In the genomic region with DNA sequence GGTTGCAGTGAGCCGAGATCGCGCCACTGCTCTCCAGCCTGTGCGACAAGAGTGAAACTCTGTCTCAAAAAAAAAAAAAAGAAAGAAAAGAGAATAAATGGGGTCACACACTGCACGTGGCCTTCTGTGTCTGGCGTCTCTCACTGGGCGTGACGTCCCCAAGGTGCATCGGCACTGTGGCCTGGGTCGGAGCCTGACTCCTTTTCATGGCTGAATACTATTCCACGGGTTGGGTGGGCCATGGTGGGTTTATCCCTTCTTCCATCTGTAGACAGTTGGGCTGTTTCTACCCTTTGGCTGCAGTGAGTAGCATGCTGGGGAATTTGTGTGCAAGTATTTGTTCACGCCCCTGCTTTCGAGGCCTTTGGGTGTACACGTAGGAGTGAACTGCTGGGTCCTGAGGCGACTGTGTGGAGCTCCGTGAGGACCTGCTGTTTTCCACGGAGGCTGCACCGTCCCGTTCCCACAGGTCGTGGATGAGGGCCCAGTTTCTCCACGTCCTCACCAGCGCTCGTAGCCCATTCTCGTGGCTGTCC, we compare ENCODE assay signal across 17 cellular contexts. TPM values are rescaled to one million over a fixed set of nuclear protein-coding genes. Genes with fewer than 3 reads are reported as not detected.
DNase-seq lines count a peak whose midpoint lies in the region; ATAC-seq and TF ChIP-seq lines count a peak whose summit lies in the region.
"Had no signal": no experiment of that assay in that cellular context is flagged by ENCODE, and none has a peak within 500 bp of the region (broad histone marks: within the 10 kb centered on the region; RNA-seq: fewer than 3 reads in every experiment).

No MANE protein-coding gene starts in this region.

- H3K27ac Mint-ChIP-seq in stimulated activated memory B cell treated with anti-CD40 and anti-IgM and Interleukin-4, amounts not matched to agents 10 μg/mL and 1 μg/mL and 100 μg/mL, for 72 hours = peak overlapping the region; percentile 24
- H3K27ac Mint-ChIP-seq: CD4-positive, alpha-beta memory T cell; H9 had no signal

- H3K23ac ChIP-seq in neuronal stem cell (ENCODE audit: low read depth, low read length, poor library complexity) = no peak overlapping the region

- DNase-seq in neuronal stem cell (ENCODE audit: low spot score) (no peak), DMS153 (lab: John Stamatoyannopoulos, UW) (no peak), NOMO-1 (lab: John Stamatoyannopoulos, UW; ENCODE audit: unreplicated experiment in 2 of 2) (no peak), NCI-H187 (lab: John Stamatoyannopoulos, UW) (no peak)
- no peak for DNase-seq in stimulated activated CD8-positive, alpha-beta memory T cell treated with anti-CD3 and anti-CD28 coated beads, Interleukin-4, amount 100 ng/mL, for 48 hours
- DNase-seq: ACHN, DND-41, EL, H9 had no signal

- no peak for TF ChIP-seq CTCF in HEK293 (tag by site-specific recombination; IDR thresholded peaks at IDR 0.05)

- peaks cover 8% of the 10 kb centered on the region for H3K4me1 Mint-ChIP-seq in stimulated activated memory B cell treated with anti-CD40 and anti-IgM and Interleukin-4, amounts not matched to agents 10 μg/mL and 1 μg/mL and 100 μg/mL, for 72 hours
- H3K4me1 Mint-ChIP-seq: CD14-positive monocyte; CD4-positive, alpha-beta memory T cell; H9 had no signal

- no peak for ATAC-seq in stimulated activated memory B cell treated with anti-CD40 and anti-IgM and Interleukin-4, amounts not matched to agents 10 μg/mL and 1 μg/mL and 100 μg/mL, for 72 hours

- no peaks in the 10 kb centered on the region for H3K4me1 ChIP-seq in HEK293 (ENCODE audit: control insufficient read depth, insufficient read depth, low read length)
- peaks cover 38 to 40% of the 10 kb centered on the region in 2 donors for H3K4me1 ChIP-seq in duodenal mucosa (ENCODE audit: control insufficient read depth in 1 of 2, insufficient read depth in 2 of 2, low read length in 2 of 2)
- H3K4me1 ChIP-seq in neuronal stem cell (ENCODE audit: control insufficient read depth in 2 of 2, insufficient read depth in 1 of 2, low read depth in 1 of 2, low read length in 2 of 2) = no peaks in the 10 kb centered on the region

- H3K36me3 ChIP-seq in HEK293 (ENCODE audit: control insufficient read depth in 2 of 2, insufficient read depth in 1 of 2, low read length in 2 of 2) = peaks cover 0 to 4% of the 10 kb centered on the region in 2 experiments; a peak in 1 of 3 replicates
- no peaks in the 10 kb centered on the region for H3K36me3 ChIP-seq in duodenal mucosa (ENCODE audit: control insufficient read depth in 1 of 2, insufficient read depth in 2 of 2, low read length in 2 of 2)
- H3K36me3 ChIP-seq in neuronal stem cell (replicated peaks in 1 of 2; ENCODE audit: control insufficient read depth in 2 of 2, insufficient read depth in 2 of 2, low read length in 2 of 2) = peaks cover 3 to 4% of the 10 kb centered on the region in 2 donors

- H3K4ac ChIP-seq in neuronal stem cell (ENCODE audit: low read length) = no peak overlapping the region

- H3K9me3 Mint-ChIP-seq in stimulated activated memory B cell treated with anti-CD40 and anti-IgM and Interleukin-4, amounts not matched to agents 10 μg/mL and 1 μg/mL and 100 μg/mL, for 72 hours = no peaks in the 10 kb centered on the region

- H3K36me3 Mint-ChIP-seq in stimulated activated memory B cell treated with anti-CD40 and anti-IgM and Interleukin-4, amounts not matched to agents 10 μg/mL and 1 μg/mL and 100 μg/mL, for 72 hours = no peaks in the 10 kb centered on the region
- H3K36me3 Mint-ChIP-seq: CD14-positive monocyte; CD4-positive, alpha-beta memory T cell had no signal

- CTCF ChIA-PET in HEK293 (lab: Yijun Ruan, JAX) = interaction anchor here (0.6 to 1.0 kb wide), 3 partner anchors 52 to 154 kb away, joined by 3 read pairs; no protein-coding TSS in a partner anchor

- H3K18ac ChIP-seq in neuronal stem cell (ENCODE audit: low read length) = no peak overlapping the region

- no peak overlapping the region for H2BK12ac ChIP-seq in neuronal stem cell (ENCODE audit: low read length)

- H3K27me3 ChIP-seq in duodenal mucosa (ENCODE audit: control insufficient read depth in 1 of 2, insufficient read depth in 2 of 2, low read length in 2 of 2) (no peaks in the 10 kb centered on the region), neuronal stem cell (ENCODE audit: control insufficient read depth in 3 of 3, insufficient read depth in 3 of 3, low read depth in 1 of 3, low read length in 3 of 3) (no peaks in the 10 kb centered on the region)

- no peak overlapping the region for H4K91ac ChIP-seq in neuronal stem cell (ENCODE audit: low read depth, low read length, poor library complexity)

- no peak overlapping the region for H2BK5ac ChIP-seq in neuronal stem cell (ENCODE audit: low read length)

- H3K27ac ChIP-seq in HEK293 (ENCODE audit: extremely low read depth, low read depth, low read length) (no peak overlapping the region), duodenal mucosa (ENCODE audit: low read depth, low read length) (peak overlapping the region; percentile 69), neuronal stem cell (replicated peaks; ENCODE audit: low read length) (no peak overlapping the region)

- H3K79me1 ChIP-seq in neuronal stem cell (ENCODE audit: low read depth, low read length) = peaks cover 3% of the 10 kb centered on the region

- H3K4me3 Mint-ChIP-seq in stimulated activated memory B cell treated with anti-CD40 and anti-IgM and Interleukin-4, amounts not matched to agents 10 μg/mL and 1 μg/mL and 100 μg/mL, for 72 hours = no peak overlapping the region
- H3K4me3 Mint-ChIP-seq: CD14-positive monocyte; CD4-positive, alpha-beta memory T cell had no signal

- no peak overlapping the region for H4K8ac ChIP-seq in neuronal stem cell (ENCODE audit: low read depth, low read length)

- H2AK5ac ChIP-seq in neuronal stem cell (ENCODE audit: low read depth, low read length) = peak overlapping the region; percentile 54

- peaks cover 25% of the 10 kb centered on the region for H3K27me3 Mint-ChIP-seq in stimulated activated memory B cell treated with anti-CD40 and anti-IgM and Interleukin-4, amounts not matched to agents 10 μg/mL and 1 μg/mL and 100 μg/mL, for 72 hours
- H3K27me3 Mint-ChIP-seq: CD4-positive, alpha-beta memory T cell had no signal

- H3K4me2 ChIP-seq in neuronal stem cell (ENCODE audit: insufficient read depth, low read length, poor library complexity, severe bottlenecking) = no peak overlapping the region

- no peak overlapping the region for H3K14ac ChIP-seq in neuronal stem cell (ENCODE audit: low read length)

- POLR2A ChIA-PET in HEK293 (lab: Yijun Ruan, JAX) = interaction anchor here (0.5 kb wide), 1 partner anchor 20 kb away, joined by 3 read pairs; no protein-coding TSS in a partner anchor

- no peak overlapping the region for H2AFZ ChIP-seq in neuronal stem cell (ENCODE audit: low read length)

- H3K4me3 ChIP-seq in HEK293 (ENCODE audit: low read depth, low read length) (no peak overlapping the region), duodenal mucosa (ENCODE audit: low read depth in 1 of 2, low read length in 2 of 2) (no peak overlapping the region), neuronal stem cell (ENCODE audit: low read length in 2 of 2) (peak overlapping the region in 1 of 2 donors; percentile 18)
- H3K4me3 ChIP-seq: GM12878 had no signal

- H2BK120ac ChIP-seq in neuronal stem cell (ENCODE audit: low read depth, low read length) = no peak overlapping the region

- WGBS in neuronal stem cell (ENCODE audit: extremely low coverage in 2 of 2, insufficient read length in 2 of 2, insufficient replicate concordance in 1 of 2), 2 donors = no CpG with 5 or more reads among the region's 24 CpGs

- H2BK15ac ChIP-seq in neuronal stem cell (ENCODE audit: low read length) = no peak overlapping the region

- H3K9ac ChIP-seq in duodenal mucosa (ENCODE audit: low read depth in 1 of 2, low read length in 2 of 2) (peak overlapping the region; percentile 38 to 47), neuronal stem cell (ENCODE audit: low read depth, low read length, poor library complexity) (no peak overlapping the region)

- H3K9me3 ChIP-seq in HEK293 (ENCODE audit: control insufficient read depth, insufficient read depth, low read depth, low read length) (no peaks in the 10 kb centered on the region), duodenal mucosa (ENCODE audit: control insufficient read depth in 1 of 2, low read length in 2 of 2) (no peaks in the 10 kb centered on the region), neuronal stem cell (replicated peaks in 1 of 2; ENCODE audit: control insufficient read depth in 2 of 2, insufficient read depth in 1 of 2, low read depth in 1 of 2, low read length in 2 of 2) (peaks cover 15 to 19% of the 10 kb centered on the region in 2 donors)

TF ChIP-seq in HEK293, 187 proteins besides CTCF, POLR2A, EP300 and RAD21:
- TF ChIP-seq, protein P1, sequence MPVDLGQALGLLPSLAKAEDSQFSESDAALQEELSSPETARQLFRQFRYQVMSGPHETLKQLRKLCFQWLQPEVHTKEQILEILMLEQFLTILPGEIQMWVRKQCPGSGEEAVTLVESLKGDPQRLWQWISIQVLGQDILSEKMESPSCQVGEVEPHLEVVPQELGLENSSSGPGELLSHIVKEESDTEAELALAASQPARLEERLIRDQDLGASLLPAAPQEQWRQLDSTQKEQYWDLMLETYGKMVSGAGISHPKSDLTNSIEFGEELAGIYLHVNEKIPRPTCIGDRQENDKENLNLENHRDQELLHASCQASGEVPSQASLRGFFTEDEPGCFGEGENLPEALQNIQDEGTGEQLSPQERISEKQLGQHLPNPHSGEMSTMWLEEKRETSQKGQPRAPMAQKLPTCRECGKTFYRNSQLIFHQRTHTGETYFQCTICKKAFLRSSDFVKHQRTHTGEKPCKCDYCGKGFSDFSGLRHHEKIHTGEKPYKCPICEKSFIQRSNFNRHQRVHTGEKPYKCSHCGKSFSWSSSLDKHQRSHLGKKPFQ (tag by site-specific recombination; IDR thresholded peaks at IDR 0.05) = no peak
- no peak for TF ChIP-seq BCL11B (tag by site-specific recombination; IDR thresholded peaks at IDR 0.05; ENCODE audit: low read depth)
- TF ChIP-seq OVOL3 (tag by site-specific recombination; IDR thresholded peaks at IDR 0.05) = no peak
- TF ChIP-seq ZNF146 (tag by site-specific recombination; IDR thresholded peaks at IDR 0.05) = peak; percentile 91
- no peak for TF ChIP-seq SCRT2 (tag by site-specific recombination; IDR thresholded peaks at IDR 0.05)
TF ChIP-seq in HEK293: peak in this region for 1.

RNA-seq across cellular contexts. Expression of a gene that starts 8.3 kb away (rescaled TPM):
- polyA plus RNA-seq in neuronal stem cell (2013, experiment 1 of 2) = 0.11 TPM
- polyA plus RNA-seq in neuronal stem cell (2013, experiment 2 of 2) = 0.07 TPM
- polyA plus RNA-seq: CD14-positive monocyte; CD4-positive, alpha-beta memory T cell; GM12878 had no signal

RNA-seq across cellular contexts. Expression of a gene that starts 33.9 kb away (rescaled TPM):
- polyA plus RNA-seq in neuronal stem cell (2013, experiment 1 of 2) = 66.5 TPM
- polyA plus RNA-seq in neuronal stem cell (2013, experiment 2 of 2) = 68.9 TPM
- polyA plus RNA-seq: CD14-positive monocyte; CD4-positive, alpha-beta memory T cell had no signal

RNA-seq across cellular contexts. Expression of a gene that starts 47.4 kb away (rescaled TPM):
- 0.03 TPM for polyA plus RNA-seq in neuronal stem cell (2013, experiment 1 of 2)
- 0.06 TPM for polyA plus RNA-seq in neuronal stem cell (2013, experiment 2 of 2)
- polyA plus RNA-seq: BJ; CD4-positive, alpha-beta memory T cell; GM12878; H1 had no signal

RNA-seq across cellular contexts. Expression of a gene that starts 54.6 kb away (rescaled TPM):
- 412 TPM for polyA plus RNA-seq in neuronal stem cell (2013, experiment 1 of 2)
- polyA plus RNA-seq in neuronal stem cell (2013, experiment 2 of 2) = 415 TPM
